In the genomic region with DNA sequence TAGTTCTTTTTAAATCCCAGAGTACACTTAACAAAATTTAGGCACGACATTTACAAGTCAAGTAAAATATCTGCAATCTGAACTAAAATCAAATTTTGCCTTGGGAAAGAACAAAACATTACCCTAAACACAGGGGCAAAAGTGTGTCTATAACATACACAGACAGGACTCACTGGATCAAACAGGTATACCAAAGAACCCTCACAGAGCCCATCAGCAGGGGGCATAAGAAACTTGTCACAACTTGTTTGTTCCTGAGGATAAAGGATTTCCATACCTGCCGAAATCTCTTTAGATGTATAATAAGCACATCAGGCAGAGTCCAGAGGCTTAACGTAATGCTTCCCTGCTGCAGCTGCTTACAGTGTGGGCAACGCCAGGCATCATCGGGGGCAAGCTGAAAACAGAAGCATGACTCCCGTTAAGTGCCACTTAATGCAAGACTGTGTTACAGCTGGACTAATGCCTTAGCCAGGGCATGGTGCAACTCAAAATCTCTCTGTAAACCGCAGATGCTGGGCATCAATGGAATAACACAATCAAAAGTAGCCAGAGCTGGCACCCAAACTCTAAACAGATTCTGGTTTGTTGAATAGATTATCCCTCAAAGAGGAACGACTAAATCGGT, we compare ENCODE assay signal across 13 cellular contexts.
DNase-seq lines count a peak whose midpoint lies in the region; ATAC-seq and TF ChIP-seq lines count a peak whose summit lies in the region.
"Had no signal": no experiment of that assay in that cellular context is flagged by ENCODE, and none has a peak within 500 bp of the region (broad histone marks: within the 10 kb centered on the region; RNA-seq: fewer than 3 reads in every experiment).

No MANE protein-coding gene starts in this region.

- H3K9me2 ChIP-seq in OCI-LY1 (ENCODE audit: low read depth, low read length), result no peaks in the 10 kb centered on the region

- H3K9me3 Mint-ChIP-seq in activated naive CD8-positive, alpha-beta T cell (ENCODE audit: low read depth), result no peaks in the 10 kb centered on the region
- H3K9me3 Mint-ChIP-seq in activated naive CD8-positive, alpha-beta T cell treated with anti-CD3 and anti-CD28 coated beads for 36 hours, result no peaks in the 10 kb centered on the region
- H3K9me3 Mint-ChIP-seq: T-helper 1 cell treated with Interleukin-12 subunit alpha and Interleukin-12 subunit beta and Interleukin-4 antibody, amounts not matched to agents 30 μg/mL and 1 μg/mL, for 36 hours had no signal

- no peaks in the 10 kb centered on the region for H3K4me1 ChIP-seq in OCI-LY1 (ENCODE audit: insufficient read depth, low read length, severe bottlenecking)
- H3K4me1 ChIP-seq: ascending aorta, stomach had no signal

- peak overlapping the region; percentile 43 for H3K27ac Mint-ChIP-seq in activated naive CD8-positive, alpha-beta T cell
- H3K27ac Mint-ChIP-seq in activated naive CD8-positive, alpha-beta T cell treated with anti-CD3 and anti-CD28 coated beads for 36 hours, result no peak overlapping the region
- H3K27ac Mint-ChIP-seq: T-helper 1 cell treated with Interleukin-12 subunit alpha and Interleukin-12 subunit beta and Interleukin-4 antibody, amounts not matched to agents 30 μg/mL and 1 μg/mL, for 36 hours had no signal

- H3F3A ChIP-seq in OCI-LY1 (ENCODE audit: insufficient read depth, low read length), result no peaks in the 10 kb centered on the region

- H3K4me3 Mint-ChIP-seq in activated naive CD8-positive, alpha-beta T cell, result no peak overlapping the region
- H3K4me3 Mint-ChIP-seq in activated naive CD8-positive, alpha-beta T cell treated with anti-CD3 and anti-CD28 coated beads for 36 hours, result no peak overlapping the region
- H3K4me3 Mint-ChIP-seq: T-helper 1 cell treated with Interleukin-12 subunit alpha and Interleukin-12 subunit beta and Interleukin-4 antibody, amounts not matched to agents 30 μg/mL and 1 μg/mL, for 36 hours had no signal

- H3K27ac ChIP-seq in OCI-LY1 (ENCODE audit: low read depth, low read length, poor library complexity, severe bottlenecking) (no peak overlapping the region), skin epidermis (peak overlapping the region in 11 of 21 experiments; percentile 2 to 81 (median 24))
- H3K27ac ChIP-seq: stomach had no signal

- H3K4me1 Mint-ChIP-seq in activated naive CD8-positive, alpha-beta T cell (ENCODE audit: low read depth), result peaks cover 6% of the 10 kb centered on the region
- peaks cover 9% of the 10 kb centered on the region for H3K4me1 Mint-ChIP-seq in activated naive CD8-positive, alpha-beta T cell treated with anti-CD3 and anti-CD28 coated beads for 36 hours

- H3K36me3 Mint-ChIP-seq in activated naive CD8-positive, alpha-beta T cell, result peaks cover 34% of the 10 kb centered on the region
- H3K36me3 Mint-ChIP-seq in activated naive CD8-positive, alpha-beta T cell treated with anti-CD3 and anti-CD28 coated beads for 36 hours, result peaks cover 21% of the 10 kb centered on the region

- TF ChIP-seq CTCF in OCI-LY1 (IDR thresholded peaks at IDR 0.05; ENCODE audit: low read length), result 0 out of 2 replicates have a peak, but pooled peaks have one; percentile 12

- H3K79me2 ChIP-seq in OCI-LY1 (ENCODE audit: insufficient read depth, low read length), result no peaks in the 10 kb centered on the region

- H3K9me3 ChIP-seq in OCI-LY1 (ENCODE audit: low read length), result no peaks in the 10 kb centered on the region
- H3K9me3 ChIP-seq: ascending aorta, stomach had no signal

- H3K4me3 ChIP-seq in OCI-LY1 (ENCODE audit: low read depth, low read length, poor library complexity, severe bottlenecking) (no peak overlapping the region), skin epidermis (no peak overlapping the region)
- H3K4me3 ChIP-seq: ascending aorta, stomach had no signal

- H3K27me3 ChIP-seq in OCI-LY1 (ENCODE audit: insufficient read depth, low read length), result no peaks in the 10 kb centered on the region
- H3K27me3 ChIP-seq: ascending aorta, stomach had no signal

- ATAC-seq in GM19324 (IDR thresholded peaks at IDR 0.05; ENCODE audit: low FRiP score, unreplicated experiment) (no peak), GM18868 (IDR thresholded peaks at IDR 0.05; ENCODE audit: unreplicated experiment) (no peak)

- no peak for DNase-seq in activated naive CD8-positive, alpha-beta T cell treated with anti-CD3 and anti-CD28 coated beads for 36 hours
- DNase-seq in fibroblast of gingiva (ENCODE audit: low read depth), result peak; percentile 82
- DNase-seq in HK-2 (ENCODE audit: unreplicated experiment), result no peak
- DNase-seq: activated CD8-positive, alpha-beta memory T cell treated with anti-CD3 and anti-CD28 coated beads, Interleukin-2, amount 50 U/mL, for 4 hours; GF-D8; stomach had no signal

- H4K20me1 ChIP-seq in OCI-LY1 (ENCODE audit: insufficient read depth, low read length), result no peaks in the 10 kb centered on the region

- no peaks in the 10 kb centered on the region for H3K27me3 Mint-ChIP-seq in activated naive CD8-positive, alpha-beta T cell
- H3K27me3 Mint-ChIP-seq in activated naive CD8-positive, alpha-beta T cell treated with anti-CD3 and anti-CD28 coated beads for 36 hours, result no peaks in the 10 kb centered on the region

- peaks cover 46% of the 10 kb centered on the region for H3K36me3 ChIP-seq in OCI-LY1 (ENCODE audit: insufficient read depth, low read length)

- H3K9ac ChIP-seq in OCI-LY1 (ENCODE audit: low read length), result no peak overlapping the region

- H3K4me2 ChIP-seq in OCI-LY1 (ENCODE audit: low read length), result no peak overlapping the region

- no peak overlapping the region for H2AFZ ChIP-seq in OCI-LY1 (ENCODE audit: low read length)
